3 cellular contexts compared by ENCODE assay signal in the genomic region with DNA sequence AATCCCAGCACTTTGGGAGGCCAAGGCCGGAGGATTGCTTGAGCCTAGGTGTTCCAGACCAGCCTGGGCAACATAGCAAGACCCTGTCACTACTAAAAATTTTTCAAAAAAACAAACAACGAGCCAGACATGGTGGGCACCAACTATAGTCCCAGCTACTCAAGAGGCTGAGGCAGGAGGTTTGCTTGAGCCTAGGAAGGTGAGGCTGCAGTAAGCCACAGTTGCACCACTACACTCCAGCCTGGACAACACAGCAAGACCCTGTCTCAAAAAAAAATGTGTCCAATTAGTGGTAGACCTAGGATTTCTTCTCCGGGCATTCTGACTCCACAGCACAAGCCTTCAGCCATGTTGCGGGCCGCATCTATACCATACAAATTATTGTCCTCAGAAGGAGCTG.
TF ChIP-seq lines count a peak whose summit lies in the region.

No MANE protein-coding gene starts in this region.

TF ChIP-seq in GM23338, 12 proteins besides CTCF, POLR2A, EP300 and RAD21 (continues in another document):
- TF ChIP-seq ETS1 (IDR thresholded peaks at IDR 0.05): no peak
- no peak for TF ChIP-seq EZH2phosphoT487 (IDR thresholded peaks at IDR 0.05; ENCODE audit: unreplicated experiment)
- TF ChIP-seq EZH2 (IDR thresholded peaks at IDR 0.05; ENCODE audit: low read depth, unreplicated experiment): no peak
- no peak for TF ChIP-seq ZNF114 (CRISPR knock-in tag; IDR thresholded peaks at IDR 0.05)
- TF ChIP-seq JUNB (IDR thresholded peaks at IDR 0.05; ENCODE audit: unreplicated experiment): no peak
- TF ChIP-seq, protein P1, sequence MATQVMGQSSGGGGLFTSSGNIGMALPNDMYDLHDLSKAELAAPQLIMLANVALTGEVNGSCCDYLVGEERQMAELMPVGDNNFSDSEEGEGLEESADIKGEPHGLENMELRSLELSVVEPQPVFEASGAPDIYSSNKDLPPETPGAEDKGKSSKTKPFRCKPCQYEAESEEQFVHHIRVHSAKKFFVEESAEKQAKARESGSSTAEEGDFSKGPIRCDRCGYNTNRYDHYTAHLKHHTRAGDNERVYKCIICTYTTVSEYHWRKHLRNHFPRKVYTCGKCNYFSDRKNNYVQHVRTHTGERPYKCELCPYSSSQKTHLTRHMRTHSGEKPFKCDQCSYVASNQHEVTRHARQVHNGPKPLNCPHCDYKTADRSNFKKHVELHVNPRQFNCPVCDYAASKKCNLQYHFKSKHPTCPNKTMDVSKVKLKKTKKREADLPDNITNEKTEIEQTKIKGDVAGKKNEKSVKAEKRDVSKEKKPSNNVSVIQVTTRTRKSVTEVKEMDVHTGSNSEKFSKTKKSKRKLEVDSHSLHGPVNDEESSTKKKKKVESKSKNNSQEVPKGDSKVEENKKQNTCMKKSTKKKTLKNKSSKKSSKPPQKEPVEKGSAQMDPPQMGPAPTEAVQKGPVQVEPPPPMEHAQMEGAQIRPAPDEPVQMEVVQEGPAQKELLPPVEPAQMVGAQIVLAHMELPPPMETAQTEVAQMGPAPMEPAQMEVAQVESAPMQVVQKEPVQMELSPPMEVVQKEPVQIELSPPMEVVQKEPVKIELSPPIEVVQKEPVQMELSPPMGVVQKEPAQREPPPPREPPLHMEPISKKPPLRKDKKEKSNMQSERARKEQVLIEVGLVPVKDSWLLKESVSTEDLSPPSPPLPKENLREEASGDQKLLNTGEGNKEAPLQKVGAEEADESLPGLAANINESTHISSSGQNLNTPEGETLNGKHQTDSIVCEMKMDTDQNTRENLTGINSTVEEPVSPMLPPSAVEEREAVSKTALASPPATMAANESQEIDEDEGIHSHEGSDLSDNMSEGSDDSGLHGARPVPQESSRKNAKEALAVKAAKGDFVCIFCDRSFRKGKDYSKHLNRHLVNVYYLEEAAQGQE (IDR thresholded peaks at IDR 0.05; ENCODE audit: unreplicated experiment): no peak

TF ChIP-seq in K562, 482 proteins besides CTCF, POLR2A, EP300 and RAD21:
- TF ChIP-seq ZNF121 (CRISPR knock-in tag; conservative IDR thresholded peaks at IDR 0.05) (peak; percentile 92), CHCHD3 (CRISPR knock-in tag; IDR thresholded peaks at IDR 0.05) (no peak), PTRF (tag; IDR thresholded peaks at IDR 0.05) (no peak)

TF ChIP-seq in H1, 55 proteins besides CTCF, POLR2A, EP300 and RAD21:
- TF ChIP-seq KDM1A (IDR thresholded peaks at IDR 0.05; ENCODE audit: borderline replicate concordance, low read length) (peak; percentile 68; the same call in 1 of the 2 replicates), RXRA (IDR thresholded peaks at IDR 0.05; ENCODE audit: insufficient read depth, low read depth, low read length) (no peak)
TF ChIP-seq in H1: peak in this region for 1.
